Comparison of ENCODE assay signal across 1 cellular context in the genomic region with DNA sequence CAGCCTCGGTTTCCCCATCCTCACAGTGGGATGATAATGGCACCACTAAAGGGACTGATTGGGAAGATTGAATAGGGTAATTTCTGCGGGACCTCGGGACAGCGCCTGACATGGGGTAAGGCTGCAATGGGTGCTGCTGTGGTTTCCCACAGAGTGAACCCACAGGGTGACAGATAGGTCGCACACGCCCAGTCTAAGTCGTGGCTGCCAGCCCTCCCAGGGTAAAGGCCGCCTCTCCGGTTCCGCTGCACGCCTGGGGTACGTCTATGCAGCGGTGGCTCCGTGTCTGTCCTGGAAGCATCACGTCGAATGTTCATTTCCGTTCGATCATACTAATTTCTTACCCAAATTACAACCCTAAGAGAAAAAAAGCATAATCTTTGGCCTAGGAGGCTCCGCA.
TF ChIP-seq lines count a peak whose summit lies in the region.

No MANE protein-coding gene starts in this region.

TF ChIP-seq in SK-N-SH, 30 proteins besides CTCF, POLR2A, EP300 and RAD21 (continued from another document):
- TF ChIP-seq, protein P1, sequence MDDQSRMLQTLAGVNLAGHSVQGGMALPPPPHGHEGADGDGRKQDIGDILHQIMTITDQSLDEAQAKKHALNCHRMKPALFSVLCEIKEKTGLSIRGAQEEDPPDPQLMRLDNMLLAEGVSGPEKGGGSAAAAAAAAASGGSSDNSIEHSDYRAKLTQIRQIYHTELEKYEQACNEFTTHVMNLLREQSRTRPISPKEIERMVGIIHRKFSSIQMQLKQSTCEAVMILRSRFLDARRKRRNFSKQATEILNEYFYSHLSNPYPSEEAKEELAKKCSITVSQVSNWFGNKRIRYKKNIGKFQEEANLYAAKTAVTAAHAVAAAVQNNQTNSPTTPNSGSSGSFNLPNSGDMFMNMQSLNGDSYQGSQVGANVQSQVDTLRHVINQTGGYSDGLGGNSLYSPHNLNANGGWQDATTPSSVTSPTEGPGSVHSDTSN (IDR thresholded peaks at IDR 0.05) = no peak
- TF ChIP-seq NRF1 (IDR thresholded peaks at IDR 0.05; ENCODE audit: low read depth, low read length) (no peak), YY1 (IDR thresholded peaks at IDR 0.05; ENCODE audit: low read depth) (no peak), TAF1 (IDR thresholded peaks at IDR 0.05; ENCODE audit: borderline replicate concordance, low read depth, low read length) (no peak), RCOR1 (IDR thresholded peaks at IDR 0.05; ENCODE audit: low read length) (no peak), CHD2 (IDR thresholded peaks at IDR 0.05; ENCODE audit: low read length, partially characterized antibody) (no peak), GABPA (IDR thresholded peaks at IDR 0.05; ENCODE audit: low read depth) (no peak)
- TF ChIP-seq, protein P2, sequence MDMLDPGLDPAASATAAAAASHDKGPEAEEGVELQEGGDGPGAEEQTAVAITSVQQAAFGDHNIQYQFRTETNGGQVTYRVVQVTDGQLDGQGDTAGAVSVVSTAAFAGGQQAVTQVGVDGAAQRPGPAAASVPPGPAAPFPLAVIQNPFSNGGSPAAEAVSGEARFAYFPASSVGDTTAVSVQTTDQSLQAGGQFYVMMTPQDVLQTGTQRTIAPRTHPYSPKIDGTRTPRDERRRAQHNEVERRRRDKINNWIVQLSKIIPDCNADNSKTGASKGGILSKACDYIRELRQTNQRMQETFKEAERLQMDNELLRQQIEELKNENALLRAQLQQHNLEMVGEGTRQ (IDR thresholded peaks at IDR 0.05; ENCODE audit: borderline replicate concordance, low read depth, low read length) = no peak
